ENCODE assay signal across 19 cellular contexts in genomic region chr2:20189299-20189931, GRCh38. TPM values are rescaled to one million over a fixed set of nuclear protein-coding genes. Genes with fewer than 3 reads are reported as not detected.
"Had no signal": no experiment of that assay in that cellular context is flagged by ENCODE, and none has a peak within 500 bp of the region (broad histone marks: within the 10 kb centered on the region; RNA-seq: fewer than 3 reads in every experiment).

No MANE protein-coding gene starts in this region.

- H3K9me3 Mint-ChIP-seq: activated naive CD8-positive, alpha-beta T cell treated with anti-CD3 and anti-CD28 coated beads for 36 hours; activated T-cell treated with anti-CD3 and anti-CD28 coated beads, Interleukin-2, amount 50 U/mL, for 24 hours; naive thymus-derived CD4-positive, alpha-beta T cell had no signal

- H3K4me1 Mint-ChIP-seq: activated CD8-positive, alpha-beta memory T cell treated with anti-CD3 and anti-CD28 coated beads, Interleukin-2, amount 10 ng/mL, durations not matched to agents 7 days and 5 days; activated naive CD8-positive, alpha-beta T cell treated with anti-CD3 and anti-CD28 coated beads for 36 hours; naive thymus-derived CD4-positive, alpha-beta T cell had no signal

- H3K36me3 Mint-ChIP-seq: activated CD8-positive, alpha-beta memory T cell treated with anti-CD3 and anti-CD28 coated beads, Interleukin-2, amount 10 ng/mL, durations not matched to agents 7 days and 5 days; activated naive CD8-positive, alpha-beta T cell treated with anti-CD3 and anti-CD28 coated beads for 36 hours; naive thymus-derived CD4-positive, alpha-beta T cell had no signal

- ATAC-seq: activated CD8-positive, alpha-beta memory T cell treated with anti-CD3 and anti-CD28 coated beads, Interleukin-2, amount 10 ng/mL, durations not matched to agents 7 days and 5 days; naive thymus-derived CD4-positive, alpha-beta T cell; stimulated activated naive CD8-positive, alpha-beta T cell treated with anti-CD3 and anti-CD28 coated beads, Interleukin-15, Interleukin-2, amounts not matched to agents 100 U/mL and 50 U/mL, for 24 hours had no signal

- H3K36me3 ChIP-seq: breast epithelium had no signal

- H3K27ac Mint-ChIP-seq: activated CD8-positive, alpha-beta memory T cell treated with anti-CD3 and anti-CD28 coated beads, Interleukin-2, amount 10 ng/mL, durations not matched to agents 7 days and 5 days; activated naive CD8-positive, alpha-beta T cell treated with anti-CD3 and anti-CD28 coated beads for 36 hours; activated T-cell treated with anti-CD3 and anti-CD28 coated beads, Interleukin-2, amount 50 U/mL, for 24 hours; naive thymus-derived CD4-positive, alpha-beta T cell had no signal

- H3K4me3 Mint-ChIP-seq: activated CD8-positive, alpha-beta memory T cell treated with anti-CD3 and anti-CD28 coated beads, Interleukin-2, amount 10 ng/mL, durations not matched to agents 7 days and 5 days; activated naive CD8-positive, alpha-beta T cell treated with anti-CD3 and anti-CD28 coated beads for 36 hours; activated T-cell treated with anti-CD3 and anti-CD28 coated beads, Interleukin-2, amount 50 U/mL, for 24 hours; naive thymus-derived CD4-positive, alpha-beta T cell had no signal

- FAIRE-seq: endothelial cell of umbilical vein, TTC549, urothelium cell line had no signal

- DNase-seq: activated CD4-positive, alpha-beta T cell treated with anti-CD3 and anti-CD28 coated beads, Interleukin-2, amount 50 U/mL, for 4 hours; activated CD4-positive, CD25-positive, alpha-beta regulatory T cell treated with anti-CD3 and anti-CD28 coated beads, Interleukin-2, amount 50 U/mL, for 72 hours; activated CD8-positive, alpha-beta memory T cell treated with anti-CD3 and anti-CD28 coated beads, Interleukin-2, amount 10 ng/mL, durations not matched to agents 7 days and 5 days; activated gamma-delta T cell; activated naive CD8-positive, alpha-beta T cell treated with anti-CD3 and anti-CD28 coated beads for 36 hours; activated T-cell treated with anti-CD3 and anti-CD28 coated beads, Interleukin-2, amount 50 U/mL, for 24 hours; anterior cingulate cortex; hippocampal formation; naive thymus-derived CD4-positive, alpha-beta T cell; occipital lobe; stimulated activated CD4-positive, alpha-beta T cell treated with anti-CD3 and anti-CD28 coated beads, Interleukin-12 subunit alpha, Interleukin-12 subunit beta, amount 100 ng/mL, for 4 hours; stimulated activated naive CD8-positive, alpha-beta T cell treated with anti-CD3 and anti-CD28 coated beads, Interleukin-15, Interleukin-2, amounts not matched to agents 100 U/mL and 50 U/mL, for 24 hours; T-helper 2 cell had no signal

- H3K27me3 Mint-ChIP-seq: naive thymus-derived CD4-positive, alpha-beta T cell had no signal

- H3K9me3 ChIP-seq: breast epithelium had no signal

- H3K4me3 ChIP-seq: breast epithelium, lung had no signal

- H3K27me3 ChIP-seq: breast epithelium had no signal

RNA-seq across cellular contexts. Expression of gene SDC1, which starts 35.5 kb away (rescaled TPM):
- total RNA-seq: mononuclear cell had no signal
- polyA plus RNA-seq: naive thymus-derived CD4-positive, alpha-beta T cell had no signal
